ENCODE assay signal across 2 cellular contexts in the genomic region with DNA sequence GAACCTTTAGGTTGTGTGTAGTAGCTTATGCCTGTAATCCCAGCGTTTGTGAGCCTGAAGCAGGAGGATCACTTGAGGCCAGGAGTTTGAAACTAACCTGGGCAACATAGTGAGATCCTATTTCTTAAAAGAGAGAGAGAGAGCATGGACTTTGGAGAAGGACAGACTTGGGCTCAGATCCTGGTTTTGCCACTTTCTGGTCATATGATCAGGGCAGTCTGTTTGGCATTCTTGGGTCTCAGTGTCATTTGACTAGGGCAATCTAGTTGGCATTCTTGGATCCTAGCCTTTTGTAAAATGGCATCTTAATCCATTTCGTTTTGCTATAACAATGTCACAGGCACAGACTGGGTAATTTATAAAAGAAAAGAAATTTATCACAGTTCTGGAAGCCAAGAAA.
TF ChIP-seq lines count a peak whose summit lies in the region.

No MANE protein-coding gene starts in this region.

TF ChIP-seq in HepG2, 621 proteins besides CTCF, POLR2A, EP300 and RAD21:
- TF ChIP-seq, protein P1, sequence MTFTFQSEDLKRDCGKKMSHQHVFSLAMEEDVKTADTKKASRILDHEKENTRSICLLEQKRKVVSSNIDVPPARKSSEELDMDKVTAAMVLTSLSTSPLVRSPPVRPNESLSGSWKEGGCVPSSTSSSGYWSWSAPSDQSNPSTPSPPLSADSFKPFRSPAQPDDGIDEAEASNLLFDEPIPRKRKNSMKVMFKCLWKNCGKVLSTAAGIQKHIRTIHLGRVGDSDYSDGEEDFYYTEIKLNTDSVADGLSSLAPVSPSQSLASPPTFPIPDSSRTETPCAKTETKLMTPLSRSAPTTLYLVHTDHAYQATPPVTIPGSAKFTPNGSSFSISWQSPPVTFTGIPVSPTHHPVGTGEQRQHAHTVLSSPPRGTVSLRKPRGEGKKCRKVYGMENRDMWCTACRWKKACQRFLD (CRISPR knock-in tag; IDR thresholded peaks at IDR 0.05; ENCODE audit: borderline replicate concordance): no peak
- no peak for TF ChIP-seq ZNF782 (CRISPR knock-in tag; IDR thresholded peaks at IDR 0.05; ENCODE audit: borderline replicate concordance)

TF ChIP-seq in SK-N-SH, 30 proteins besides CTCF, POLR2A, EP300 and RAD21:
- no peak for TF ChIP-seq PBX3 (IDR thresholded peaks at IDR 0.05)
- no peak for TF ChIP-seq TEAD4 (IDR thresholded peaks at IDR 0.05; ENCODE audit: borderline replicate concordance, insufficient read depth)
- TF ChIP-seq MXI1 (IDR thresholded peaks at IDR 0.05; ENCODE audit: low read depth, low read length): no peak
- TF ChIP-seq SIN3A (IDR thresholded peaks at IDR 0.05; ENCODE audit: borderline replicate concordance, low read depth, low read length): no peak
- TF ChIP-seq FOXJ3 (CRISPR knock-in tag; IDR thresholded peaks at IDR 0.05): no peak
- TF ChIP-seq RCOR1 (IDR thresholded peaks at IDR 0.05; ENCODE audit: low read length): no peak
- no peak for TF ChIP-seq CHD2 (IDR thresholded peaks at IDR 0.05; ENCODE audit: low read length, partially characterized antibody)
- TF ChIP-seq FOSL2 (IDR thresholded peaks at IDR 0.05; ENCODE audit: borderline replicate concordance, low read depth): no peak
- TF ChIP-seq GABPA (IDR thresholded peaks at IDR 0.05; ENCODE audit: low read depth): no peak
- no peak for TF ChIP-seq SMC3 (IDR thresholded peaks at IDR 0.05; ENCODE audit: low read depth, low read length)
- TF ChIP-seq RFX5 (IDR thresholded peaks at IDR 0.05; ENCODE audit: low read length): no peak
- no peak for TF ChIP-seq USF2 (IDR thresholded peaks at IDR 0.05; ENCODE audit: borderline replicate concordance, low read depth, low read length)
- TF ChIP-seq USF1 (IDR thresholded peaks at IDR 0.05; ENCODE audit: borderline replicate concordance, low read depth): no peak
- no peak for TF ChIP-seq YY1 (IDR thresholded peaks at IDR 0.05; ENCODE audit: low read depth)
- no peak for TF ChIP-seq MAX (IDR thresholded peaks at IDR 0.05; ENCODE audit: low read depth)
- no peak for TF ChIP-seq TAF1 (IDR thresholded peaks at IDR 0.05; ENCODE audit: borderline replicate concordance, low read depth, low read length)
- TF ChIP-seq RXRA (IDR thresholded peaks at IDR 0.05; ENCODE audit: borderline replicate concordance, low read depth): no peak
- TF ChIP-seq NRF1 (IDR thresholded peaks at IDR 0.05; ENCODE audit: low read depth, low read length): no peak
- TF ChIP-seq EZH2phosphoT487 (IDR thresholded peaks at IDR 0.05; ENCODE audit: borderline replicate concordance, low read depth): no peak
